13 cellular contexts compared by ENCODE assay signal in the genomic region with DNA sequence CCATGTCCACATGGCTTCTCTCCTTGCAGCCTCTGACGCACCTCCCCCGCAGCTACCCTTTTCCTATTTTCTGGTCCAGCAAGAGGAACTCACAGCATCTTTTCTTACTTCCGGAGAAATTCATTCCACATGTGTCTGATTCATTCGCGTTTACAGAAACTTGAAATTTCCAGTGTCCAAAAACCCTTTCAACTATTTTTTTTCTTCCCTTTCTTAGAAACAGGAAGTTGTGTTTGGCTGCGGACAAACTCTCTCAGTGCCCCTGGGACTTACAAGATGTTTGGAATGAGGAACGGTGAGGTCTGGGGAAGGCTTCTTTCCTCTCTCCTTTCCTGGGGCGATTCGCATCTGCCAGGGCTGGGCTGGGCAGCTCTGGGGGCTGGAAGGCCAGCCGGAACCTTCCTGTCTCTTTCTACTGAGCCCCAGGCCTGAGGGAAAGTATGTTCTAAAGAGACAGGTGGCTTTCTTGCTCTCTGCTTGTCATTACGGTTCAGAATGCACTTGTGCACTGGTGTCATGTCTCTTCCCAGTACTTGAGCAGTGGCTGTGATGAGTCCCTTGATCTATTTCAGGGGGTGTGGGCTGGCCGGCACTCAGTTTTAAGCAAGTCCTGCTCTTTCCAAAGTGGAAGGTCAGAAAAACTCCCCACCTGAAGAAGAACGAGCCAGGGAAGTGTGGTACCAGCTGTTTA. TPM values are rescaled to one million over a fixed set of nuclear protein-coding genes. Genes with fewer than 3 reads are reported as not detected.
DNase-seq lines count a peak whose midpoint lies in the region; ATAC-seq and TF ChIP-seq lines count a peak whose summit lies in the region.
"Had no signal": no experiment of that assay in that cellular context is flagged by ENCODE, and none has a peak within 500 bp of the region (broad histone marks: within the 10 kb centered on the region; RNA-seq: fewer than 3 reads in every experiment).

No MANE protein-coding gene starts in this region.

- DNase-seq in HS-5 (ENCODE audit: low read depth): peak; percentile 45
- peak in 1 of 2 donors; percentile 80 for DNase-seq in ascending aorta (ENCODE audit: low spot score in 2 of 2)
- DNase-seq in left ventricle myocardium inferior: no peak
- no peak for DNase-seq in type B pancreatic cell (ENCODE audit: extremely low spot score, unreplicated experiment)
- no peak for DNase-seq in pons (ENCODE audit: low spot score)
- DNase-seq in stimulated activated naive CD8-positive, alpha-beta T cell treated with anti-CD3 and anti-CD28 coated beads, Interleukin-15, Interleukin-2, amounts not matched to agents 100 U/mL and 50 U/mL, for 24 hours: no peak
- DNase-seq: activated naive CD4-positive, alpha-beta T cell treated with anti-CD3 and anti-CD28 coated beads for 36 hours; erythroblast; NCI-H1092 treated with DMSO at 0.1 percent for 48 hours had no signal

- H3K4me3 ChIP-seq in ascending aorta (peak overlapping the region in 1 of 2 donors; percentile 23), left ventricle myocardium inferior (no peak overlapping the region)

- TF ChIP-seq CTCF in ascending aorta (IDR thresholded peaks at IDR 0.05) (no peak), left ventricle myocardium inferior (IDR thresholded peaks at IDR 0.05; ENCODE audit: borderline replicate concordance) (no peak), type B pancreatic cell (conservative IDR thresholded peaks at IDR 0.05) (no peak)

- peak overlapping the region; percentile 60 for H3K27ac Mint-ChIP-seq in type B pancreatic cell
- H3K27ac Mint-ChIP-seq: activated naive CD4-positive, alpha-beta T cell treated with anti-CD3 and anti-CD28 coated beads for 36 hours; stimulated activated naive CD8-positive, alpha-beta T cell treated with anti-CD3 and anti-CD28 coated beads, Interleukin-15, Interleukin-2, amounts not matched to agents 100 ng/mL and 50 ng/mL, for 24 hours had no signal

- H3K27me3 ChIP-seq in ascending aorta (no peaks in the 10 kb centered on the region), left ventricle myocardium inferior (ENCODE audit: low read depth) (peaks cover 5% of the 10 kb centered on the region)

- no peaks in the 10 kb centered on the region for H3K36me3 ChIP-seq in ascending aorta
- H3K36me3 ChIP-seq in left ventricle myocardium inferior: no peaks in the 10 kb centered on the region

- H3K27me3 Mint-ChIP-seq in type B pancreatic cell: peaks cover 26% of the 10 kb centered on the region

- H3K9me3 Mint-ChIP-seq in type B pancreatic cell: no peaks in the 10 kb centered on the region
- H3K9me3 Mint-ChIP-seq: activated naive CD4-positive, alpha-beta T cell treated with anti-CD3 and anti-CD28 coated beads for 36 hours; stimulated activated naive CD8-positive, alpha-beta T cell treated with anti-CD3 and anti-CD28 coated beads, Interleukin-15, Interleukin-2, amounts not matched to agents 100 ng/mL and 50 ng/mL, for 24 hours had no signal

- no peaks in the 10 kb centered on the region for H3K9me3 ChIP-seq in ascending aorta
- H3K9me3 ChIP-seq in left ventricle myocardium inferior (replicated peaks): no peaks in the 10 kb centered on the region

- H3K4me1 ChIP-seq in ascending aorta (peaks cover 12 to 36% of the 10 kb centered on the region in 2 donors), left ventricle myocardium inferior (peaks cover 30% of the 10 kb centered on the region)

- no peaks in the 10 kb centered on the region for H3K36me3 Mint-ChIP-seq in type B pancreatic cell

- peaks cover 27% of the 10 kb centered on the region for H3K4me1 Mint-ChIP-seq in type B pancreatic cell (ENCODE audit: unreplicated experiment)

- intact Hi-C loops in ascending aorta (cut with DNase I) (loop anchor here (2.0 to 5.0 kb wide), 3 partner anchors 89 to 399 kb away; partner anchors contain the start of genes APLP2, PRDM10 and ZBTB44), left ventricle myocardium inferior (cut with micrococcal nuclease) (no loop called here)

- H3K4me3 Mint-ChIP-seq in type B pancreatic cell: no peak overlapping the region
- H3K4me3 Mint-ChIP-seq: activated naive CD4-positive, alpha-beta T cell treated with anti-CD3 and anti-CD28 coated beads for 36 hours; stimulated activated naive CD8-positive, alpha-beta T cell treated with anti-CD3 and anti-CD28 coated beads, Interleukin-15, Interleukin-2, amounts not matched to agents 100 ng/mL and 50 ng/mL, for 24 hours had no signal

- ATAC-seq in HG02759 (IDR thresholded peaks at IDR 0.05; ENCODE audit: unreplicated experiment): no peak
- no peak for ATAC-seq in GM18909 (IDR thresholded peaks at IDR 0.05; ENCODE audit: poor library complexity, unreplicated experiment)
- ATAC-seq in stimulated activated naive CD8-positive, alpha-beta T cell treated with anti-CD3 and anti-CD28 coated beads, Interleukin-15, Interleukin-2, amounts not matched to agents 100 U/mL and 50 U/mL, for 24 hours: no peak

- H3K27ac ChIP-seq in ascending aorta (peak overlapping the region; percentile 87 to 92), left ventricle myocardium inferior (replicated peaks) (peak overlapping the region; percentile 57)
- H3K27ac ChIP-seq: VCaP had no signal

RNA-seq across cellular contexts. Expression of gene ADAMTS8, which starts 27.5 kb away (rescaled TPM):
- total RNA-seq in ascending aorta: 0.64 TPM
- total RNA-seq in left ventricle myocardium inferior: 0.85 TPM
- total RNA-seq in type B pancreatic cell (ENCODE audit: low replicate concordance): 0.10 and 4.8 TPM in 2 replicates
- total RNA-seq: activated naive CD4-positive, alpha-beta T cell treated with anti-CD3 and anti-CD28 coated beads for 36 hours had no signal

RNA-seq across cellular contexts. Expression of gene ADAMTS15, which starts 47.5 kb away (rescaled TPM):
- total RNA-seq in ascending aorta (20.4 TPM), left ventricle myocardium inferior (22.9 TPM), type B pancreatic cell (ENCODE audit: low replicate concordance) (2.3 and 22.0 TPM in 2 replicates)
- total RNA-seq: activated naive CD4-positive, alpha-beta T cell treated with anti-CD3 and anti-CD28 coated beads for 36 hours had no signal
